In the genomic region with DNA sequence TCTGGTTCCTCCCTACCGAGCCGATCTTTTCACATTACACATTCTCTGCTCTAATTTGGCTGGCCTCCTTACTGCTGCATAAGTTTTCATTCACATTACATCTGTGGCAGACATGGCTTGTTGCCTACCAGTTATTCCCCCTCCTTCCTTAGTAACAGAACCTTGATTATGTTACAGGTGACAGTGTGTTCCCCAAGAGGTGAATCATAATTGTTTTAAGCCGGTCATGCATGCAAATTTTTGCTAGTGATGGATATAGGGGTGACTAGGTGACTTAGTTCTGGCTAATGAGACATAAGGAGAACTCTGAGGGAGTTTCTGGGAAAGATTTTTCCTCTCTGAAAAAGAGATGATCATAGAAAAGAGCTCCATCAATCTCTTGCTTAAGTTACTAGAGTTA, we compare ENCODE assay signal across 2 cellular contexts.
TF ChIP-seq lines count a peak whose summit lies in the region.

No MANE protein-coding gene starts in this region.

TF ChIP-seq in SK-N-SH, 30 proteins besides CTCF, POLR2A, EP300 and RAD21 (continued from another document):
- TF ChIP-seq, protein P1, sequence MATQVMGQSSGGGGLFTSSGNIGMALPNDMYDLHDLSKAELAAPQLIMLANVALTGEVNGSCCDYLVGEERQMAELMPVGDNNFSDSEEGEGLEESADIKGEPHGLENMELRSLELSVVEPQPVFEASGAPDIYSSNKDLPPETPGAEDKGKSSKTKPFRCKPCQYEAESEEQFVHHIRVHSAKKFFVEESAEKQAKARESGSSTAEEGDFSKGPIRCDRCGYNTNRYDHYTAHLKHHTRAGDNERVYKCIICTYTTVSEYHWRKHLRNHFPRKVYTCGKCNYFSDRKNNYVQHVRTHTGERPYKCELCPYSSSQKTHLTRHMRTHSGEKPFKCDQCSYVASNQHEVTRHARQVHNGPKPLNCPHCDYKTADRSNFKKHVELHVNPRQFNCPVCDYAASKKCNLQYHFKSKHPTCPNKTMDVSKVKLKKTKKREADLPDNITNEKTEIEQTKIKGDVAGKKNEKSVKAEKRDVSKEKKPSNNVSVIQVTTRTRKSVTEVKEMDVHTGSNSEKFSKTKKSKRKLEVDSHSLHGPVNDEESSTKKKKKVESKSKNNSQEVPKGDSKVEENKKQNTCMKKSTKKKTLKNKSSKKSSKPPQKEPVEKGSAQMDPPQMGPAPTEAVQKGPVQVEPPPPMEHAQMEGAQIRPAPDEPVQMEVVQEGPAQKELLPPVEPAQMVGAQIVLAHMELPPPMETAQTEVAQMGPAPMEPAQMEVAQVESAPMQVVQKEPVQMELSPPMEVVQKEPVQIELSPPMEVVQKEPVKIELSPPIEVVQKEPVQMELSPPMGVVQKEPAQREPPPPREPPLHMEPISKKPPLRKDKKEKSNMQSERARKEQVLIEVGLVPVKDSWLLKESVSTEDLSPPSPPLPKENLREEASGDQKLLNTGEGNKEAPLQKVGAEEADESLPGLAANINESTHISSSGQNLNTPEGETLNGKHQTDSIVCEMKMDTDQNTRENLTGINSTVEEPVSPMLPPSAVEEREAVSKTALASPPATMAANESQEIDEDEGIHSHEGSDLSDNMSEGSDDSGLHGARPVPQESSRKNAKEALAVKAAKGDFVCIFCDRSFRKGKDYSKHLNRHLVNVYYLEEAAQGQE (IDR thresholded peaks at IDR 0.05; ENCODE audit: low read depth, low read length): no peak
- TF ChIP-seq, protein P2, sequence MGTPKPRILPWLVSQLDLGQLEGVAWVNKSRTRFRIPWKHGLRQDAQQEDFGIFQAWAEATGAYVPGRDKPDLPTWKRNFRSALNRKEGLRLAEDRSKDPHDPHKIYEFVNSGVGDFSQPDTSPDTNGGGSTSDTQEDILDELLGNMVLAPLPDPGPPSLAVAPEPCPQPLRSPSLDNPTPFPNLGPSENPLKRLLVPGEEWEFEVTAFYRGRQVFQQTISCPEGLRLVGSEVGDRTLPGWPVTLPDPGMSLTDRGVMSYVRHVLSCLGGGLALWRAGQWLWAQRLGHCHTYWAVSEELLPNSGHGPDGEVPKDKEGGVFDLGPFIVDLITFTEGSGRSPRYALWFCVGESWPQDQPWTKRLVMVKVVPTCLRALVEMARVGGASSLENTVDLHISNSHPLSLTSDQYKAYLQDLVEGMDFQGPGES (IDR thresholded peaks at IDR 0.05; ENCODE audit: low read depth, low read length): no peak
- no peak for TF ChIP-seq NFIC (IDR thresholded peaks at IDR 0.05; ENCODE audit: borderline replicate concordance)

TF ChIP-seq in SK-N-SH treated with all-trans-retinoic acid at 6 μM for 48 hours, 23 proteins besides CTCF, POLR2A, EP300 and RAD21 (continued from another document):
- TF ChIP-seq, protein P3, sequence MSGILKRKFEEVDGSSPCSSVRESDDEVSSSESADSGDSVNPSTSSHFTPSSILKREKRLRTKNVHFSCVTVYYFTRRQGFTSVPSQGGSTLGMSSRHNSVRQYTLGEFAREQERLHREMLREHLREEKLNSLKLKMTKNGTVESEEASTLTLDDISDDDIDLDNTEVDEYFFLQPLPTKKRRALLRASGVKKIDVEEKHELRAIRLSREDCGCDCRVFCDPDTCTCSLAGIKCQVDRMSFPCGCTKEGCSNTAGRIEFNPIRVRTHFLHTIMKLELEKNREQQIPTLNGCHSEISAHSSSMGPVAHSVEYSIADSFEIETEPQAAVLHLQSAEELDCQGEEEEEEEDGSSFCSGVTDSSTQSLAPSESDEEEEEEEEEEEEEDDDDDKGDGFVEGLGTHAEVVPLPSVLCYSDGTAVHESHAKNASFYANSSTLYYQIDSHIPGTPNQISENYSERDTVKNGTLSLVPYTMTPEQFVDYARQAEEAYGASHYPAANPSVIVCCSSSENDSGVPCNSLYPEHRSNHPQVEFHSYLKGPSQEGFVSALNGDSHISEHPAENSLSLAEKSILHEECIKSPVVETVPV (CRISPR knock-in tag; IDR thresholded peaks at IDR 0.05): no peak
- TF ChIP-seq ZNF565 (CRISPR knock-in tag; conservative IDR thresholded peaks at IDR 0.05; ENCODE audit: low read depth) (no peak), SNAI2 (CRISPR knock-in tag; IDR thresholded peaks at IDR 0.05) (no peak), ESRRG (CRISPR knock-in tag; IDR thresholded peaks at IDR 0.05) (no peak), ZFP3 (CRISPR knock-in tag; IDR thresholded peaks at IDR 0.05) (no peak), ZC3H10 (CRISPR knock-in tag; IDR thresholded peaks at IDR 0.05) (no peak), CSDC2 (CRISPR knock-in tag; IDR thresholded peaks at IDR 0.05) (no peak), TOX (CRISPR knock-in tag; IDR thresholded peaks at IDR 0.05; ENCODE audit: borderline replicate concordance) (no peak), RARB (CRISPR knock-in tag; IDR thresholded peaks at IDR 0.05) (no peak), TCF4 (CRISPR knock-in tag; IDR thresholded peaks at IDR 0.05; ENCODE audit: borderline replicate concordance) (no peak), PPARA (CRISPR knock-in tag; IDR thresholded peaks at IDR 0.05; ENCODE audit: borderline replicate concordance) (no peak), ZNF8 (CRISPR knock-in tag; IDR thresholded peaks at IDR 0.05) (no peak), ZNF70 (CRISPR knock-in tag; IDR thresholded peaks at IDR 0.05) (no peak)
- TF ChIP-seq, protein P4, sequence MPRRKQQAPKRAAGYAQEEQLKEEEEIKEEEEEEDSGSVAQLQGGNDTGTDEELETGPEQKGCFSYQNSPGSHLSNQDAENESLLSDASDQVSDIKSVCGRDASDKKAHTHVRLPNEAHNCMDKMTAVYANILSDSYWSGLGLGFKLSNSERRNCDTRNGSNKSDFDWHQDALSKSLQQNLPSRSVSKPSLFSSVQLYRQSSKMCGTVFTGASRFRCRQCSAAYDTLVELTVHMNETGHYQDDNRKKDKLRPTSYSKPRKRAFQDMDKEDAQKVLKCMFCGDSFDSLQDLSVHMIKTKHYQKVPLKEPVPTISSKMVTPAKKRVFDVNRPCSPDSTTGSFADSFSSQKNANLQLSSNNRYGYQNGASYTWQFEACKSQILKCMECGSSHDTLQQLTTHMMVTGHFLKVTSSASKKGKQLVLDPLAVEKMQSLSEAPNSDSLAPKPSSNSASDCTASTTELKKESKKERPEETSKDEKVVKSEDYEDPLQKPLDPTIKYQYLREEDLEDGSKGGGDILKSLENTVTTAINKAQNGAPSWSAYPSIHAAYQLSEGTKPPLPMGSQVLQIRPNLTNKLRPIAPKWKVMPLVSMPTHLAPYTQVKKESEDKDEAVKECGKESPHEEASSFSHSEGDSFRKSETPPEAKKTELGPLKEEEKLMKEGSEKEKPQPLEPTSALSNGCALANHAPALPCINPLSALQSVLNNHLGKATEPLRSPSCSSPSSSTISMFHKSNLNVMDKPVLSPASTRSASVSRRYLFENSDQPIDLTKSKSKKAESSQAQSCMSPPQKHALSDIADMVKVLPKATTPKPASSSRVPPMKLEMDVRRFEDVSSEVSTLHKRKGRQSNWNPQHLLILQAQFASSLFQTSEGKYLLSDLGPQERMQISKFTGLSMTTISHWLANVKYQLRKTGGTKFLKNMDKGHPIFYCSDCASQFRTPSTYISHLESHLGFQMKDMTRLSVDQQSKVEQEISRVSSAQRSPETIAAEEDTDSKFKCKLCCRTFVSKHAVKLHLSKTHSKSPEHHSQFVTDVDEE (CRISPR knock-in tag; IDR thresholded peaks at IDR 0.05): no peak
- TF ChIP-seq, protein P5, sequence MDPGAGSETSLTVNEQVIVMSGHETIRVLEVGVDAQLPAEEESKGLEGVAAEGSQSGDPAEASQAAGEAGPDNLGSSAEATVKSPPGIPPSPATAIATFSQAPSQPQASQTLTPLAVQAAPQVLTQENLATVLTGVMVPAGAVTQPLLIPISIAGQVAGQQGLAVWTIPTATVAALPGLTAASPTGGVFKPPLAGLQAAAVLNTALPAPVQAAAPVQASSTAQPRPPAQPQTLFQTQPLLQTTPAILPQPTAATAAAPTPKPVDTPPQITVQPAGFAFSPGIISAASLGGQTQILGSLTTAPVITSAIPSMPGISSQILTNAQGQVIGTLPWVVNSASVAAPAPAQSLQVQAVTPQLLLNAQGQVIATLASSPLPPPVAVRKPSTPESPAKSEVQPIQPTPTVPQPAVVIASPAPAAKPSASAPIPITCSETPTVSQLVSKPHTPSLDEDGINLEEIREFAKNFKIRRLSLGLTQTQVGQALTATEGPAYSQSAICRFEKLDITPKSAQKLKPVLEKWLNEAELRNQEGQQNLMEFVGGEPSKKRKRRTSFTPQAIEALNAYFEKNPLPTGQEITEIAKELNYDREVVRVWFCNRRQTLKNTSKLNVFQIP (CRISPR knock-in tag; IDR thresholded peaks at IDR 0.05; ENCODE audit: borderline replicate concordance, low read depth): no peak
- TF ChIP-seq, protein P6, sequence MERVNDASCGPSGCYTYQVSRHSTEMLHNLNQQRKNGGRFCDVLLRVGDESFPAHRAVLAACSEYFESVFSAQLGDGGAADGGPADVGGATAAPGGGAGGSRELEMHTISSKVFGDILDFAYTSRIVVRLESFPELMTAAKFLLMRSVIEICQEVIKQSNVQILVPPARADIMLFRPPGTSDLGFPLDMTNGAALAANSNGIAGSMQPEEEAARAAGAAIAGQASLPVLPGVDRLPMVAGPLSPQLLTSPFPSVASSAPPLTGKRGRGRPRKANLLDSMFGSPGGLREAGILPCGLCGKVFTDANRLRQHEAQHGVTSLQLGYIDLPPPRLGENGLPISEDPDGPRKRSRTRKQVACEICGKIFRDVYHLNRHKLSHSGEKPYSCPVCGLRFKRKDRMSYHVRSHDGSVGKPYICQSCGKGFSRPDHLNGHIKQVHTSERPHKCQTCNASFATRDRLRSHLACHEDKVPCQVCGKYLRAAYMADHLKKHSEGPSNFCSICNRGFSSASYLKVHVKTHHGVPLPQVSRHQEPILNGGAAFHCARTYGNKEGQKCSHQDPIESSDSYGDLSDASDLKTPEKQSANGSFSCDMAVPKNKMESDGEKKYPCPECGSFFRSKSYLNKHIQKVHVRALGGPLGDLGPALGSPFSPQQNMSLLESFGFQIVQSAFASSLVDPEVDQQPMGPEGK (CRISPR knock-in tag; IDR thresholded peaks at IDR 0.05; ENCODE audit: borderline replicate concordance): no peak
